ENCODE assay signal across 1 cellular context in genomic region chr1:74732960-74733615, GRCh38.
TF ChIP-seq lines count a peak whose summit lies in the region.

Gene CRYZ, minus strand, starts transcription at chr1:74733050. Its CDS starts 8,229 bp downstream, at chr1:74724821.
Gene TYW3, plus strand, starts transcription at chr1:74733152. Its CDS starts 93 bp downstream, at chr1:74733245.

TF ChIP-seq in WTC11, 78 proteins besides CTCF, POLR2A, EP300 and RAD21 (continued from another document):
- TF ChIP-seq ZNF532 (CRISPR knock-in tag; IDR thresholded peaks at IDR 0.05; ENCODE audit: borderline replicate concordance) (no peak), NR2C2 (CRISPR knock-in tag; IDR thresholded peaks at IDR 0.05) (no peak), TP53 (CRISPR knock-in tag; IDR thresholded peaks at IDR 0.05) (no peak), STAT6 (CRISPR knock-in tag; conservative IDR thresholded peaks at IDR 0.05; ENCODE audit: low read depth) (no peak), KAT7 (CRISPR knock-in tag; IDR thresholded peaks at IDR 0.05; ENCODE audit: borderline replicate concordance) (no peak), MXD4 (CRISPR knock-in tag; IDR thresholded peaks at IDR 0.05; ENCODE audit: borderline replicate concordance) (no peak), CREM (CRISPR knock-in tag; IDR thresholded peaks at IDR 0.05) (peak; percentile 86), OVOL2 (CRISPR knock-in tag; IDR thresholded peaks at IDR 0.05; ENCODE audit: borderline replicate concordance) (no peak), ZNF671 (CRISPR knock-in tag; IDR thresholded peaks at IDR 0.05) (no peak), NFYB (CRISPR knock-in tag; conservative IDR thresholded peaks at IDR 0.05; ENCODE audit: low read depth) (no peak), GTF2I (CRISPR knock-in tag; conservative IDR thresholded peaks at IDR 0.05) (no peak), ELF4 (CRISPR knock-in tag; IDR thresholded peaks at IDR 0.05; ENCODE audit: low read depth) (no peak), CREB1 (CRISPR knock-in tag; IDR thresholded peaks at IDR 0.05) (no peak), TCF7 (CRISPR knock-in tag; IDR thresholded peaks at IDR 0.05; ENCODE audit: low read depth) (no peak), ZMAT4 (CRISPR knock-in tag; IDR thresholded peaks at IDR 0.05) (no peak), ZNF121 (CRISPR knock-in tag; IDR thresholded peaks at IDR 0.05) (no peak), FOXP1 (CRISPR knock-in tag; IDR thresholded peaks at IDR 0.05; ENCODE audit: borderline replicate concordance) (no peak; the same call in 1 of the 2 replicates), JAZF1 (CRISPR knock-in tag; IDR thresholded peaks at IDR 0.05) (no peak)
- TF ChIP-seq, protein P1, sequence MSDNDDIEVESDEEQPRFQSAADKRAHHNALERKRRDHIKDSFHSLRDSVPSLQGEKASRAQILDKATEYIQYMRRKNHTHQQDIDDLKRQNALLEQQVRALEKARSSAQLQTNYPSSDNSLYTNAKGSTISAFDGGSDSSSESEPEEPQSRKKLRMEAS (CRISPR knock-in tag; IDR thresholded peaks at IDR 0.05): peak; percentile 52; the same call in 1 of the 2 replicates
- TF ChIP-seq, protein P2, sequence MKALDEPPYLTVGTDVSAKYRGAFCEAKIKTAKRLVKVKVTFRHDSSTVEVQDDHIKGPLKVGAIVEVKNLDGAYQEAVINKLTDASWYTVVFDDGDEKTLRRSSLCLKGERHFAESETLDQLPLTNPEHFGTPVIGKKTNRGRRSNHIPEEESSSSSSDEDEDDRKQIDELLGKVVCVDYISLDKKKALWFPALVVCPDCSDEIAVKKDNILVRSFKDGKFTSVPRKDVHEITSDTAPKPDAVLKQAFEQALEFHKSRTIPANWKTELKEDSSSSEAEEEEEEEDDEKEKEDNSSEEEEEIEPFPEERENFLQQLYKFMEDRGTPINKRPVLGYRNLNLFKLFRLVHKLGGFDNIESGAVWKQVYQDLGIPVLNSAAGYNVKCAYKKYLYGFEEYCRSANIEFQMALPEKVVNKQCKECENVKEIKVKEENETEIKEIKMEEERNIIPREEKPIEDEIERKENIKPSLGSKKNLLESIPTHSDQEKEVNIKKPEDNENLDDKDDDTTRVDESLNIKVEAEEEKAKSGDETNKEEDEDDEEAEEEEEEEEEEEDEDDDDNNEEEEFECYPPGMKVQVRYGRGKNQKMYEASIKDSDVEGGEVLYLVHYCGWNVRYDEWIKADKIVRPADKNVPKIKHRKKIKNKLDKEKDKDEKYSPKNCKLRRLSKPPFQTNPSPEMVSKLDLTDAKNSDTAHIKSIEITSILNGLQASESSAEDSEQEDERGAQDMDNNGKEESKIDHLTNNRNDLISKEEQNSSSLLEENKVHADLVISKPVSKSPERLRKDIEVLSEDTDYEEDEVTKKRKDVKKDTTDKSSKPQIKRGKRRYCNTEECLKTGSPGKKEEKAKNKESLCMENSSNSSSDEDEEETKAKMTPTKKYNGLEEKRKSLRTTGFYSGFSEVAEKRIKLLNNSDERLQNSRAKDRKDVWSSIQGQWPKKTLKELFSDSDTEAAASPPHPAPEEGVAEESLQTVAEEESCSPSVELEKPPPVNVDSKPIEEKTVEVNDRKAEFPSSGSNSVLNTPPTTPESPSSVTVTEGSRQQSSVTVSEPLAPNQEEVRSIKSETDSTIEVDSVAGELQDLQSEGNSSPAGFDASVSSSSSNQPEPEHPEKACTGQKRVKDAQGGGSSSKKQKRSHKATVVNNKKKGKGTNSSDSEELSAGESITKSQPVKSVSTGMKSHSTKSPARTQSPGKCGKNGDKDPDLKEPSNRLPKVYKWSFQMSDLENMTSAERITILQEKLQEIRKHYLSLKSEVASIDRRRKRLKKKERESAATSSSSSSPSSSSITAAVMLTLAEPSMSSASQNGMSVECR (CRISPR knock-in tag; IDR thresholded peaks at IDR 0.05; ENCODE audit: borderline replicate concordance): no peak
- TF ChIP-seq, protein P3, sequence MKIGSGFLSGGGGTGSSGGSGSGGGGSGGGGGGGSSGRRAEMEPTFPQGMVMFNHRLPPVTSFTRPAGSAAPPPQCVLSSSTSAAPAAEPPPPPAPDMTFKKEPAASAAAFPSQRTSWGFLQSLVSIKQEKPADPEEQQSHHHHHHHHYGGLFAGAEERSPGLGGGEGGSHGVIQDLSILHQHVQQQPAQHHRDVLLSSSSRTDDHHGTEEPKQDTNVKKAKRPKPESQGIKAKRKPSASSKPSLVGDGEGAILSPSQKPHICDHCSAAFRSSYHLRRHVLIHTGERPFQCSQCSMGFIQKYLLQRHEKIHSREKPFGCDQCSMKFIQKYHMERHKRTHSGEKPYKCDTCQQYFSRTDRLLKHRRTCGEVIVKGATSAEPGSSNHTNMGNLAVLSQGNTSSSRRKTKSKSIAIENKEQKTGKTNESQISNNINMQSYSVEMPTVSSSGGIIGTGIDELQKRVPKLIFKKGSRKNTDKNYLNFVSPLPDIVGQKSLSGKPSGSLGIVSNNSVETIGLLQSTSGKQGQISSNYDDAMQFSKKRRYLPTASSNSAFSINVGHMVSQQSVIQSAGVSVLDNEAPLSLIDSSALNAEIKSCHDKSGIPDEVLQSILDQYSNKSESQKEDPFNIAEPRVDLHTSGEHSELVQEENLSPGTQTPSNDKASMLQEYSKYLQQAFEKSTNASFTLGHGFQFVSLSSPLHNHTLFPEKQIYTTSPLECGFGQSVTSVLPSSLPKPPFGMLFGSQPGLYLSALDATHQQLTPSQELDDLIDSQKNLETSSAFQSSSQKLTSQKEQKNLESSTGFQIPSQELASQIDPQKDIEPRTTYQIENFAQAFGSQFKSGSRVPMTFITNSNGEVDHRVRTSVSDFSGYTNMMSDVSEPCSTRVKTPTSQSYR (CRISPR knock-in tag; IDR thresholded peaks at IDR 0.05): no peak
- TF ChIP-seq, protein P4, sequence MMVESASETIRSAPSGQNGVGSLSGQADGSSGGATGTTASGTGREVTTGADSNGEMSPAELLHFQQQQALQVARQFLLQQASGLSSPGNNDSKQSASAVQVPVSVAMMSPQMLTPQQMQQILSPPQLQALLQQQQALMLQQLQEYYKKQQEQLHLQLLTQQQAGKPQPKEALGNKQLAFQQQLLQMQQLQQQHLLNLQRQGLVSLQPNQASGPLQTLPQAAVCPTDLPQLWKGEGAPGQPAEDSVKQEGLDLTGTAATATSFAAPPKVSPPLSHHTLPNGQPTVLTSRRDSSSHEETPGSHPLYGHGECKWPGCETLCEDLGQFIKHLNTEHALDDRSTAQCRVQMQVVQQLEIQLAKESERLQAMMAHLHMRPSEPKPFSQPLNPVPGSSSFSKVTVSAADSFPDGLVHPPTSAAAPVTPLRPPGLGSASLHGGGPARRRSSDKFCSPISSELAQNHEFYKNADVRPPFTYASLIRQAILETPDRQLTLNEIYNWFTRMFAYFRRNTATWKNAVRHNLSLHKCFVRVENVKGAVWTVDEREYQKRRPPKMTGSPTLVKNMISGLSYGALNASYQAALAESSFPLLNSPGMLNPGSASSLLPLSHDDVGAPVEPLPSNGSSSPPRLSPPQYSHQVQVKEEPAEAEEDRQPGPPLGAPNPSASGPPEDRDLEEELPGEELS (CRISPR knock-in tag; IDR thresholded peaks at IDR 0.05): no peak
- TF ChIP-seq, protein P5, sequence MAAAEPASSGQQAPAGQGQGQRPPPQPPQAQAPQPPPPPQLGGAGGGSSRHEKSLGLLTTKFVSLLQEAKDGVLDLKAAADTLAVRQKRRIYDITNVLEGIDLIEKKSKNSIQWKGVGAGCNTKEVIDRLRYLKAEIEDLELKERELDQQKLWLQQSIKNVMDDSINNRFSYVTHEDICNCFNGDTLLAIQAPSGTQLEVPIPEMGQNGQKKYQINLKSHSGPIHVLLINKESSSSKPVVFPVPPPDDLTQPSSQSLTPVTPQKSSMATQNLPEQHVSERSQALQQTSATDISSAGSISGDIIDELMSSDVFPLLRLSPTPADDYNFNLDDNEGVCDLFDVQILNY (CRISPR knock-in tag; IDR thresholded peaks at IDR 0.05): no peak
- TF ChIP-seq, protein P6, sequence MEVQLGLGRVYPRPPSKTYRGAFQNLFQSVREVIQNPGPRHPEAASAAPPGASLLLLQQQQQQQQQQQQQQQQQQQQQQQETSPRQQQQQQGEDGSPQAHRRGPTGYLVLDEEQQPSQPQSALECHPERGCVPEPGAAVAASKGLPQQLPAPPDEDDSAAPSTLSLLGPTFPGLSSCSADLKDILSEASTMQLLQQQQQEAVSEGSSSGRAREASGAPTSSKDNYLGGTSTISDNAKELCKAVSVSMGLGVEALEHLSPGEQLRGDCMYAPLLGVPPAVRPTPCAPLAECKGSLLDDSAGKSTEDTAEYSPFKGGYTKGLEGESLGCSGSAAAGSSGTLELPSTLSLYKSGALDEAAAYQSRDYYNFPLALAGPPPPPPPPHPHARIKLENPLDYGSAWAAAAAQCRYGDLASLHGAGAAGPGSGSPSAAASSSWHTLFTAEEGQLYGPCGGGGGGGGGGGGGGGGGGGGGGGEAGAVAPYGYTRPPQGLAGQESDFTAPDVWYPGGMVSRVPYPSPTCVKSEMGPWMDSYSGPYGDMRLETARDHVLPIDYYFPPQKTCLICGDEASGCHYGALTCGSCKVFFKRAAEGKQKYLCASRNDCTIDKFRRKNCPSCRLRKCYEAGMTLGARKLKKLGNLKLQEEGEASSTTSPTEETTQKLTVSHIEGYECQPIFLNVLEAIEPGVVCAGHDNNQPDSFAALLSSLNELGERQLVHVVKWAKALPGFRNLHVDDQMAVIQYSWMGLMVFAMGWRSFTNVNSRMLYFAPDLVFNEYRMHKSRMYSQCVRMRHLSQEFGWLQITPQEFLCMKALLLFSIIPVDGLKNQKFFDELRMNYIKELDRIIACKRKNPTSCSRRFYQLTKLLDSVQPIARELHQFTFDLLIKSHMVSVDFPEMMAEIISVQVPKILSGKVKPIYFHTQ (CRISPR knock-in tag; IDR thresholded peaks at IDR 0.05): no peak
- TF ChIP-seq, protein P7, sequence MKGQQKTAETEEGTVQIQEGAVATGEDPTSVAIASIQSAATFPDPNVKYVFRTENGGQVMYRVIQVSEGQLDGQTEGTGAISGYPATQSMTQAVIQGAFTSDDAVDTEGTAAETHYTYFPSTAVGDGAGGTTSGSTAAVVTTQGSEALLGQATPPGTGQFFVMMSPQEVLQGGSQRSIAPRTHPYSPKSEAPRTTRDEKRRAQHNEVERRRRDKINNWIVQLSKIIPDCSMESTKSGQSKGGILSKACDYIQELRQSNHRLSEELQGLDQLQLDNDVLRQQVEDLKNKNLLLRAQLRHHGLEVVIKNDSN (CRISPR knock-in tag; IDR thresholded peaks at IDR 0.05): no peak
